ENCODE assay signal across 9 cellular contexts in the genomic region with DNA sequence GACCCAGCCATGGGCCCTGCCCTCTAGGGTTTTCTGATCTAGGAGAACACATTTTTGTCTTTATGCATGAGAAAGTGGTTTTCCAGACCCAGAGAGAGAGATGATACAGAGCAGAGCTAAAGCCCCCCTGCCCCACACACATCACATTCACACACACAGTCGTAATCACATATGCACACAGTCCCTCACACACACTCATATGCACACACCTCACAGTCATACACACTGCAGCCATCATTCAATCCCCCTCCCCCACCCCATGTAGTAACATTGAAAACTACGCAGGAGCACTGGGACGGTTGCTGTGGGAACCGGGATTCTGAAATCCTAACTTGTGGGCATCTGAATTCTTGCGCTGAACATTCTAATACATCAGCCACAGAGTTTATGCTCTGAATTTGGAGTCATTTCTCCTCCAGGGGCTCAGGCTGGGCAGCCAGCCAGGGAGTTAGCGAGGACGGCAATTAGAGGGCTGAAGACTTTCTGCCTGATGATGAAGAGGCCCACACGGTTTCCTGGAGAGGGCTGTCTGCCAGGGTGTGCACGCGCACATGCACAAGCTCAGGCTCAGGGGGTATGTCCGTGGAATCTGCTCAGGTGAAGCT. TPM values are rescaled to one million over a fixed set of nuclear protein-coding genes. Genes with fewer than 3 reads are reported as not detected.
DNase-seq lines count a peak whose midpoint lies in the region; ATAC-seq and TF ChIP-seq lines count a peak whose summit lies in the region.
"Had no signal": no experiment of that assay in that cellular context is flagged by ENCODE, and none has a peak within 500 bp of the region (broad histone marks: within the 10 kb centered on the region; RNA-seq: fewer than 3 reads in every experiment).

No MANE protein-coding gene starts in this region.

- no peaks in the 10 kb centered on the region for H3K27me3 Mint-ChIP-seq in CD4-positive, alpha-beta memory T cell
- H3K27me3 Mint-ChIP-seq in activated CD8-positive, alpha-beta T cell treated with anti-CD3 and anti-CD28 coated beads for 36 hours, result no peaks in the 10 kb centered on the region
- H3K27me3 Mint-ChIP-seq in immature natural killer cell (ENCODE audit: low read depth in 3 of 3), result peaks cover 0 to 8% (median 4%) of the 10 kb centered on the region in 3 donors

- no peak for TF ChIP-seq CTCF in activated CD8-positive, alpha-beta T cell treated with anti-CD3 and anti-CD28 coated beads for 36 hours (IDR thresholded peaks at IDR 0.05)

- peak overlapping the region; percentile 54 for H3K27ac ChIP-seq in CD4-positive, alpha-beta memory T cell (ENCODE audit: low read depth, low read length)

- H3K9me3 Mint-ChIP-seq in CD4-positive, alpha-beta memory T cell, result peaks cover 0 to 2% (median 0%) of the 10 kb centered on the region in 8 donors
- H3K9me3 Mint-ChIP-seq in activated CD8-positive, alpha-beta T cell treated with anti-CD3 and anti-CD28 coated beads for 36 hours, result no peaks in the 10 kb centered on the region
- H3K9me3 Mint-ChIP-seq in immature natural killer cell, result no peaks in the 10 kb centered on the region

- peaks cover 44% of the 10 kb centered on the region for H3K36me3 ChIP-seq in CD4-positive, alpha-beta memory T cell (ENCODE audit: insufficient read depth, low read length)

- ATAC-seq in activated CD8-positive, alpha-beta T cell treated with anti-CD3 and anti-CD28 coated beads for 36 hours, result peak; percentile 64
- no peak for ATAC-seq in GM19023 (IDR thresholded peaks at IDR 0.05; ENCODE audit: unreplicated experiment)
- no peak for ATAC-seq in HG03442 (IDR thresholded peaks at IDR 0.05; ENCODE audit: unreplicated experiment)

- H3K4me3 Mint-ChIP-seq in CD4-positive, alpha-beta memory T cell, result peak overlapping the region; percentile 63 to 87 (median 83)
- H3K4me3 Mint-ChIP-seq in activated CD8-positive, alpha-beta T cell treated with anti-CD3 and anti-CD28 coated beads for 36 hours, result peak overlapping the region; percentile 67
- H3K4me3 Mint-ChIP-seq in immature natural killer cell, result peak overlapping the region in 2 of 5 donors; percentile 39 to 52

- H3K27me3 ChIP-seq in CD4-positive, alpha-beta memory T cell (ENCODE audit: insufficient read depth, low read length), result no peaks in the 10 kb centered on the region

- DNase-seq in CD4-positive, alpha-beta memory T cell, result peak in 3 of 5 donors; percentile 47 to 76 (median 60)
- peak; percentile 58 for DNase-seq in NCI-H1092 treated with DMSO at 0.1 percent for 48 hours (lab: John Stamatoyannopoulos, UW)
- peak; percentile 65 for DNase-seq in activated CD8-positive, alpha-beta T cell treated with anti-CD3 and anti-CD28 coated beads for 36 hours
- DNase-seq in immature natural killer cell, result no peak
- DNase-seq in cerebellar nuclear complex (lab: John Stamatoyannopoulos, UW), result no peak
- no peak for DNase-seq in NCI-H774 (lab: John Stamatoyannopoulos, UW)
- DNase-seq: mesendoderm had no signal

- intact Hi-C loops in CD4-positive, alpha-beta memory T cell (cut with micrococcal nuclease), result loop anchor here (1.0 to 2.0 kb wide), 3 partner anchors 17 to 33 kb away; partner anchors contain the start of gene CD6
- intact Hi-C loops in activated CD8-positive, alpha-beta T cell treated with anti-CD3 and anti-CD28 coated beads for 36 hours (cut with micrococcal nuclease), result no loop called here

- H3K4me1 Mint-ChIP-seq in CD4-positive, alpha-beta memory T cell, result peaks cover 52 to 90% (median 66%) of the 10 kb centered on the region in 4 donors
- H3K4me1 Mint-ChIP-seq in activated CD8-positive, alpha-beta T cell treated with anti-CD3 and anti-CD28 coated beads for 36 hours (ENCODE audit: low read depth), result peaks cover 80% of the 10 kb centered on the region
- peaks cover 34 to 35% of the 10 kb centered on the region in 2 donors for H3K4me1 Mint-ChIP-seq in immature natural killer cell

- peaks cover 94% of the 10 kb centered on the region for H3K4me1 ChIP-seq in CD4-positive, alpha-beta memory T cell (ENCODE audit: insufficient read depth, low read length)

- H3K36me3 Mint-ChIP-seq in CD4-positive, alpha-beta memory T cell, result peaks cover 35 to 75% of the 10 kb centered on the region in 2 donors
- H3K36me3 Mint-ChIP-seq in activated CD8-positive, alpha-beta T cell treated with anti-CD3 and anti-CD28 coated beads for 36 hours (ENCODE audit: low read depth), result peaks cover 72% of the 10 kb centered on the region
- H3K36me3 Mint-ChIP-seq in immature natural killer cell, result peaks cover 0 to 7% (median 0%) of the 10 kb centered on the region in 3 donors

- no peaks in the 10 kb centered on the region for H3K9me3 ChIP-seq in CD4-positive, alpha-beta memory T cell (ENCODE audit: control insufficient read depth in 1 of 2, low read length in 2 of 2)

- peak overlapping the region; percentile 89 to 97 (median 95) for H3K27ac Mint-ChIP-seq in CD4-positive, alpha-beta memory T cell
- H3K27ac Mint-ChIP-seq in activated CD8-positive, alpha-beta T cell treated with anti-CD3 and anti-CD28 coated beads for 36 hours, result peak overlapping the region; percentile 93
- peak overlapping the region in 4 of 6 donors; percentile 71 to 80 (median 72) for H3K27ac Mint-ChIP-seq in immature natural killer cell

- CTCF ChIA-PET in CD4-positive, alpha-beta memory T cell (lab: Charles Lee; ENCODE audit: partially characterized antibody), result interaction anchor here (0.7 to 2.3 kb wide), 5 partner anchors 33 to 80 kb away, joined by 3 to 12 read pairs (median 3); partner anchors contain the start of gene CD6
- CTCF ChIA-PET in activated CD8-positive, alpha-beta T cell treated with anti-CD3 and anti-CD28 coated beads for 36 hours (lab: Charles Lee), result interaction anchor here (0.9 to 1.4 kb wide), 4 partner anchors 9 to 89 kb away, joined by 3 to 4 read pairs (median 4); no protein-coding TSS in a partner anchor

- peak overlapping the region; percentile 5 to 14 for H3K4me3 ChIP-seq in CD4-positive, alpha-beta memory T cell (ENCODE audit: low read length in 2 of 2)

- POLR2A ChIA-PET in CD4-positive, alpha-beta memory T cell (lab: Charles Lee; ENCODE audit: partially characterized antibody), result interaction anchor here (0.8 to 5.5 kb wide), 25 partner anchors 10 to 119 kb away, joined by 3 to 74 read pairs (median 5); no protein-coding TSS in a partner anchor
- POLR2A ChIA-PET in activated CD8-positive, alpha-beta T cell treated with anti-CD3 and anti-CD28 coated beads for 36 hours (lab: Charles Lee), result interaction anchor here (1.0 to 9.7 kb wide), 7 partner anchors 9 to 106 kb away, joined by 3 to 79 read pairs (median 3); no protein-coding TSS in a partner anchor

RNA-seq across cellular contexts. Expression of gene CD6, which starts 32.7 kb away (rescaled TPM):
- total RNA-seq in CD4-positive, alpha-beta memory T cell, result 100 to 1,000 TPM; 414 to 428 TPM
- polyA plus RNA-seq in CD4-positive, alpha-beta memory T cell, result 100 to 1,000 TPM; 281 to 298 TPM
- total RNA-seq in activated CD8-positive, alpha-beta T cell treated with anti-CD3 and anti-CD28 coated beads for 36 hours, result 100 to 1,000 TPM; 196 to 201 TPM
- 10 to 100 TPM; 17.3 to 47.3 (median 19.1) TPM for polyA plus RNA-seq in immature natural killer cell

RNA-seq across cellular contexts. Expression of gene SLC15A3, which starts 52.2 kb away (rescaled TPM):
- 1 to 10 TPM; 4.6 to 5.4 TPM for total RNA-seq in CD4-positive, alpha-beta memory T cell
- under 1 TPM in 1 of 2 donors, not detected in 1; 0.29 TPM for polyA plus RNA-seq in CD4-positive, alpha-beta memory T cell
- 1 to 10 TPM; 3.9 to 4.7 TPM for total RNA-seq in activated CD8-positive, alpha-beta T cell treated with anti-CD3 and anti-CD28 coated beads for 36 hours
- polyA plus RNA-seq in immature natural killer cell, result under 1 TPM in 2 of 3 donors, not detected in 1; 0.41 to 0.43 TPM

Comparison
In these comparisons a context has a peak if more than half of its experiments do, and no peak if none do; other contexts are left out.
1. DNase-seq: peak in CD4-positive, alpha-beta memory T cell (3 of 5), NCI-H1092 treated with DMSO at 0.1 percent for 48 hours (single experiment) and activated CD8-positive, alpha-beta T cell treated with anti-CD3 and anti-CD28 coated beads for 36 hours (single experiment); none in immature natural killer cell (0 of 3), cerebellar nuclear complex (0 of 2) and NCI-H774 (single experiment).
2. Peak in every context shown above with its lines, with median percentiles within 50 percentile points of each other: H3K27ac Mint-ChIP-seq.